ENCODE assay signal across 2 cellular contexts in genomic region chr12:21645041-21645500, GRCh38.
TF ChIP-seq lines count a peak whose summit lies in the region.

No MANE protein-coding gene starts in this region.

TF ChIP-seq in GM12878, 131 proteins besides CTCF, POLR2A, EP300 and RAD21:
- TF ChIP-seq SPI1 (IDR thresholded peaks at IDR 0.05; ENCODE audit: borderline replicate concordance, insufficient read depth, low read depth, low read length) = peak; percentile 35; the same call in 1 of the 2 replicates

TF ChIP-seq in HepG2, 621 proteins besides CTCF, POLR2A, EP300 and RAD21:
- peak; percentile 57; the same call in 1 of the 2 replicates for TF ChIP-seq ZNF652 (CRISPR knock-in tag; IDR thresholded peaks at IDR 0.05; ENCODE audit: borderline replicate concordance, low read depth)
